Comparison of ENCODE assay signal across 26 cellular contexts in the genomic region with DNA sequence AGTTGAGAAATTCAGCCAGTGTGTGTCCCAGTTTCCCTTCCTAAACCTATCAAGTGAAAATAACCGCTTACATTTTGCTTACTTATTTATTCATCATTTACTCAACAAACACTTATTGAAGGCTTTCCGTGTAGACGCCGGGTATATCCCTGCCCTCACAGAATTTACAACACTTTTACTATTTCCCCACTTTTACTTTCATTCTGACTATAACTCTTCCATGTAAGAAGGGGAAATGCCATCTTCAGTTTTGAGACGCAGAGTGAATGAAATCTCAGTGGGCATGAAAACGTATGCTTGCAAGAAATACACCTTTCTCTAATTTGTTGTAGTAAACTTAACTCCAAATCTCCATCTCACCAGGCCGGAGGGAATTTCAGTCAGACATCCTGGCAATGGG.
"Had no signal": no experiment of that assay in that cellular context is flagged by ENCODE, and none has a peak within 500 bp of the region (broad histone marks: within the 10 kb centered on the region; RNA-seq: fewer than 3 reads in every experiment).

No MANE protein-coding gene starts in this region.

- H3K4me3 ChIP-seq: esophagus muscularis mucosa, heart left ventricle, ovary, right lobe of liver, testis, transverse colon had no signal

- ATAC-seq: activated naive CD4-positive, alpha-beta T cell treated with anti-CD3 and anti-CD28 coated beads, Interleukin-2, amount 50 U/mL, for 72 hours; activated T-helper 17 cell treated with anti-CD3 and anti-CD28 coated beads, Interleukin-2, amount 50 U/mL, for 72 hours; foreskin keratinocyte; heart left ventricle; left colon; naive thymus-derived CD4-positive, alpha-beta T cell; right lobe of liver; stimulated activated naive CD8-positive, alpha-beta T cell treated with anti-CD3 and anti-CD28 coated beads, Interleukin-15, Interleukin-2, amounts not matched to agents 100 U/mL and 50 U/mL, for 24 hours had no signal

- H3K27me3 Mint-ChIP-seq: activated CD4-positive, alpha-beta memory T cell treated with anti-CD3 and anti-CD28 coated beads, Interleukin-2, amount 10 ng/mL, durations not matched to agents 7 days and 5 days; activated CD4-positive, alpha-beta T cell treated with anti-CD3 and anti-CD28 coated beads, Interleukin-2, amount 10 ng/mL, durations not matched to agents 7 days and 5 days; progenitor cell of endocrine pancreas had no signal

- H3K36me3 Mint-ChIP-seq: activated naive CD4-positive, alpha-beta T cell treated with anti-CD3 and anti-CD28 coated beads, Interleukin-2, amount 50 U/mL, for 72 hours; immature natural killer cell; mesothelial cell of epicardium; naive thymus-derived CD4-positive, alpha-beta T cell had no signal

- H3K4me3 Mint-ChIP-seq: activated CD4-positive, alpha-beta memory T cell treated with anti-CD3 and anti-CD28 coated beads, Interleukin-2, amount 10 ng/mL, durations not matched to agents 7 days and 5 days; activated CD4-positive, alpha-beta T cell treated with anti-CD3 and anti-CD28 coated beads, Interleukin-2, amount 10 ng/mL, durations not matched to agents 7 days and 5 days; activated T-cell treated with anti-CD3 and anti-CD28 coated beads, Interleukin-2, amount 50 U/mL, for 24 hours; activated T-helper 17 cell treated with anti-CD3 and anti-CD28 coated beads, Interleukin-2, amount 50 U/mL, for 72 hours; central memory CD8-positive, alpha-beta T cell; immature natural killer cell; mesothelial cell of epicardium; naive thymus-derived CD4-positive, alpha-beta T cell had no signal

- DNase-seq: activated CD4-positive, alpha-beta memory T cell treated with anti-CD3 and anti-CD28 coated beads, Interleukin-2, amount 10 ng/mL, durations not matched to agents 7 days and 5 days; activated CD4-positive, alpha-beta T cell treated with anti-CD3 and anti-CD28 coated beads, Interleukin-2, amount 10 ng/mL, durations not matched to agents 7 days and 5 days; activated CD4-positive, CD25-positive, alpha-beta regulatory T cell treated with anti-CD3 and anti-CD28 coated beads, Interleukin-2, amount 50 U/mL, for 72 hours; activated CD8-positive, alpha-beta memory T cell treated with anti-CD3 and anti-CD28 coated beads, Interleukin-2, amount 50 U/mL, for 48 hours; activated T-cell treated with anti-CD3 and anti-CD28 coated beads, Interleukin-2, amount 50 U/mL, for 24 hours; dermis blood vessel endothelial cell; effector CD4-positive, alpha-beta T cell; foreskin keratinocyte; heart left ventricle; immature natural killer cell; kidney; left colon; mammary epithelial cell; naive thymus-derived CD4-positive, alpha-beta T cell; ovary; right lobe of liver; stimulated activated CD4-positive, alpha-beta T cell treated with anti-CD3 and anti-CD28 coated beads, Interleukin-2, amount 100 ng/mL, for 48 hours; stimulated activated naive CD8-positive, alpha-beta T cell treated with anti-CD3 and anti-CD28 coated beads, Interleukin-15, Interleukin-2, amounts not matched to agents 100 U/mL and 50 U/mL, for 24 hours; testis; transverse colon had no signal

- H3K4me1 Mint-ChIP-seq: activated CD4-positive, alpha-beta memory T cell treated with anti-CD3 and anti-CD28 coated beads, Interleukin-2, amount 10 ng/mL, durations not matched to agents 7 days and 5 days; activated CD4-positive, alpha-beta T cell treated with anti-CD3 and anti-CD28 coated beads, Interleukin-2, amount 10 ng/mL, durations not matched to agents 7 days and 5 days; activated T-helper 17 cell treated with anti-CD3 and anti-CD28 coated beads, Interleukin-2, amount 50 U/mL, for 72 hours; central memory CD8-positive, alpha-beta T cell; immature natural killer cell; naive thymus-derived CD4-positive, alpha-beta T cell had no signal

- H3K9me3 Mint-ChIP-seq: activated CD4-positive, alpha-beta memory T cell treated with anti-CD3 and anti-CD28 coated beads, Interleukin-2, amount 10 ng/mL, durations not matched to agents 7 days and 5 days; activated CD4-positive, alpha-beta T cell treated with anti-CD3 and anti-CD28 coated beads, Interleukin-2, amount 10 ng/mL, durations not matched to agents 7 days and 5 days; activated naive CD4-positive, alpha-beta T cell treated with anti-CD3 and anti-CD28 coated beads, Interleukin-2, amount 50 U/mL, for 72 hours; activated T-helper 17 cell treated with anti-CD3 and anti-CD28 coated beads, Interleukin-2, amount 50 U/mL, for 72 hours; central memory CD8-positive, alpha-beta T cell; mesothelial cell of epicardium; naive thymus-derived CD4-positive, alpha-beta T cell had no signal

- H3K27ac Mint-ChIP-seq: activated CD4-positive, alpha-beta memory T cell treated with anti-CD3 and anti-CD28 coated beads, Interleukin-2, amount 10 ng/mL, durations not matched to agents 7 days and 5 days; activated CD4-positive, alpha-beta T cell treated with anti-CD3 and anti-CD28 coated beads, Interleukin-2, amount 10 ng/mL, durations not matched to agents 7 days and 5 days; activated naive CD4-positive, alpha-beta T cell treated with anti-CD3 and anti-CD28 coated beads, Interleukin-2, amount 50 U/mL, for 72 hours; activated T-cell treated with anti-CD3 and anti-CD28 coated beads, Interleukin-2, amount 50 U/mL, for 24 hours; activated T-helper 17 cell treated with anti-CD3 and anti-CD28 coated beads, Interleukin-2, amount 50 U/mL, for 72 hours; immature natural killer cell; mesothelial cell of epicardium; naive thymus-derived CD4-positive, alpha-beta T cell; progenitor cell of endocrine pancreas had no signal
